In genomic region chr2:217653240-217653639, GRCh38 we compare ENCODE assay signal across 9 cellular contexts.
A peak's percentile ranks its signal among the peaks of the same experiment; 100 is the strongest.
DNase-seq lines count a peak whose midpoint lies in the region; ATAC-seq, FAIRE-seq and TF ChIP-seq lines count a peak whose summit lies in the region.
"Had no signal": no experiment of that assay in that cellular context is flagged by ENCODE, and none has a peak within 500 bp of the region (broad histone marks: within the 10 kb centered on the region; RNA-seq: fewer than 3 reads in every experiment).

No MANE protein-coding gene starts in this region.

- no peak overlapping the region for H2BK12ac ChIP-seq in H9 (ENCODE audit: insufficient read length, low read depth, low read length)

- H4K8ac ChIP-seq in H9 (replicated peaks; ENCODE audit: insufficient read length, low read depth, low read length) = no peak overlapping the region

- peaks cover 2% of the 10 kb centered on the region; the same call in 1 of the 2 replicates for H3K4me1 ChIP-seq in H9 (ENCODE audit: insufficient read depth, low read length)

- no peak overlapping the region for H2BK20ac ChIP-seq in H9 (ENCODE audit: low read depth, low read length, poor library complexity, severe bottlenecking)

- FAIRE-seq in endometrium (lab: Jason Lieb, UNC) = peak; percentile 95

- no peak overlapping the region for H3K4me3 Mint-ChIP-seq in activated naive CD8-positive, alpha-beta T cell treated with anti-CD3 and anti-CD28 coated beads, Interleukin-2, amount 50 U/mL, for 24 hours
- no peak overlapping the region for H3K4me3 Mint-ChIP-seq in activated naive CD8-positive, alpha-beta T cell treated with anti-CD3 and anti-CD28 coated beads for 36 hours
- H3K4me3 Mint-ChIP-seq in mesothelial cell of epicardium (no peak overlapping the region), H9 (no peak overlapping the region)
- H3K4me3 Mint-ChIP-seq: CD4-positive, CD25-positive, alpha-beta regulatory T cell had no signal

- no peak overlapping the region for H3K27ac ChIP-seq in H9 (ENCODE audit: insufficient read length, low read depth, low read length)

- ATAC-seq in activated naive CD8-positive, alpha-beta T cell treated with anti-CD3 and anti-CD28 coated beads, Interleukin-2, amount 50 U/mL, for 24 hours = peak; percentile 35
- ATAC-seq in GM21447 (IDR thresholded peaks at IDR 0.05; ENCODE audit: unreplicated experiment) (no peak), HG02884 (IDR thresholded peaks at IDR 0.05; ENCODE audit: unreplicated experiment) (no peak)

- no peak overlapping the region for H3K4ac ChIP-seq in H9 (ENCODE audit: low read depth, low read length)

- H2BK5ac ChIP-seq in H9 (ENCODE audit: insufficient read length, low read length) = no peak overlapping the region

- H3K79me1 ChIP-seq in H9 (ENCODE audit: insufficient read depth, low read depth, low read length, poor library complexity, severe bottlenecking) = no peaks in the 10 kb centered on the region

- no peaks in the 10 kb centered on the region for H4K20me1 ChIP-seq in H9 (ENCODE audit: control insufficient read depth, insufficient read depth, insufficient read length)

- peaks cover 11% of the 10 kb centered on the region for H3K27me3 Mint-ChIP-seq in activated naive CD8-positive, alpha-beta T cell treated with anti-CD3 and anti-CD28 coated beads, Interleukin-2, amount 50 U/mL, for 24 hours
- peaks cover 11% of the 10 kb centered on the region for H3K27me3 Mint-ChIP-seq in activated naive CD8-positive, alpha-beta T cell treated with anti-CD3 and anti-CD28 coated beads for 36 hours
- H3K27me3 Mint-ChIP-seq in mesothelial cell of epicardium (ENCODE audit: low read depth) = no peaks in the 10 kb centered on the region
- H3K27me3 Mint-ChIP-seq in H9 (ENCODE audit: low read depth) = peaks cover 2% of the 10 kb centered on the region; the same call in 1 of the 2 replicates
- H3K27me3 Mint-ChIP-seq: CD4-positive, CD25-positive, alpha-beta regulatory T cell had no signal

- TF ChIP-seq CTCF in mesothelial cell of epicardium (IDR thresholded peaks at IDR 0.05; ENCODE audit: unreplicated experiment) (no peak), H9 (conservative IDR thresholded peaks at IDR 0.05) (no peak)

- no peak overlapping the region for H4K5ac ChIP-seq in H9 (ENCODE audit: insufficient read length, low read depth, low read length)

- no CpG with 5 or more reads among the region's 6 CpGs for WGBS in H9 (ENCODE audit: extremely low coverage, insufficient read length, low lambda C conversion rate)

- no peak overlapping the region for H3K9ac ChIP-seq in H9 (ENCODE audit: extremely low read depth, insufficient read length, low read length)

- H3K18ac ChIP-seq in H9 (ENCODE audit: insufficient read length, low read depth, low read length) = no peak overlapping the region

- no peak overlapping the region for H2BK15ac ChIP-seq in H9 (ENCODE audit: low read depth, low read length)

- no peaks in the 10 kb centered on the region for H3K23me2 ChIP-seq in H9 (ENCODE audit: insufficient read length, low read depth, low read length, poor library complexity, severe bottlenecking)

- no peak overlapping the region for H3T11ph ChIP-seq in H9 (ENCODE audit: low read length)

- no peak overlapping the region for H2AK5ac ChIP-seq in H9 (ENCODE audit: insufficient read length, low read length)

- H3K4me2 ChIP-seq in H9 (ENCODE audit: insufficient read depth, insufficient read length, low read length) = no peak overlapping the region

- no peak overlapping the region for H4K91ac ChIP-seq in H9 (ENCODE audit: insufficient read length, low read depth, low read length)

- no peaks in the 10 kb centered on the region for H3K27me3 ChIP-seq in H9 (ENCODE audit: insufficient read depth, low read length)

- no peaks in the 10 kb centered on the region for H3K79me2 ChIP-seq in H9 (ENCODE audit: insufficient read depth, low read length)

- H3K36me3 Mint-ChIP-seq in activated naive CD8-positive, alpha-beta T cell treated with anti-CD3 and anti-CD28 coated beads, Interleukin-2, amount 50 U/mL, for 24 hours (ENCODE audit: low read depth) = no peaks in the 10 kb centered on the region
- H3K36me3 Mint-ChIP-seq in activated naive CD8-positive, alpha-beta T cell treated with anti-CD3 and anti-CD28 coated beads for 36 hours = no peaks in the 10 kb centered on the region
- H3K36me3 Mint-ChIP-seq in mesothelial cell of epicardium (no peaks in the 10 kb centered on the region), H9 (ENCODE audit: insufficient read depth in 1 of 3, low read depth in 3 of 3) (no peaks in the 10 kb centered on the region)
- H3K36me3 Mint-ChIP-seq: CD4-positive, CD25-positive, alpha-beta regulatory T cell had no signal

- no peak overlapping the region for H3K23ac ChIP-seq in H9 (ENCODE audit: insufficient read length, low read depth, low read length)

- no peak overlapping the region for H3K27ac Mint-ChIP-seq in activated naive CD8-positive, alpha-beta T cell treated with anti-CD3 and anti-CD28 coated beads, Interleukin-2, amount 50 U/mL, for 24 hours
- no peak overlapping the region for H3K27ac Mint-ChIP-seq in activated naive CD8-positive, alpha-beta T cell treated with anti-CD3 and anti-CD28 coated beads for 36 hours
- H3K27ac Mint-ChIP-seq in mesothelial cell of epicardium (peak overlapping the region; percentile 6), H9 (no peak overlapping the region; a peak in 1 of 7 replicates)
- H3K27ac Mint-ChIP-seq: CD4-positive, CD25-positive, alpha-beta regulatory T cell had no signal

- DNase-seq in activated naive CD8-positive, alpha-beta T cell treated with anti-CD3 and anti-CD28 coated beads, Interleukin-2, amount 50 U/mL, for 24 hours = no peak
- no peak for DNase-seq in activated naive CD8-positive, alpha-beta T cell treated with anti-CD3 and anti-CD28 coated beads for 36 hours
- DNase-seq in mesothelial cell of epicardium (ENCODE audit: low spot score in 2 of 2, unreplicated experiment in 2 of 2) (no peak), DMS153 treated with DMSO at 0.1 percent for 48 hours (lab: John Stamatoyannopoulos, UW; ENCODE audit: unreplicated experiment) (no peak), H9 (no peak)
- DNase-seq: CD4-positive, CD25-positive, alpha-beta regulatory T cell had no signal

- H3K9me3 Mint-ChIP-seq in activated naive CD8-positive, alpha-beta T cell treated with anti-CD3 and anti-CD28 coated beads, Interleukin-2, amount 50 U/mL, for 24 hours = no peaks in the 10 kb centered on the region
- no peaks in the 10 kb centered on the region for H3K9me3 Mint-ChIP-seq in activated naive CD8-positive, alpha-beta T cell treated with anti-CD3 and anti-CD28 coated beads for 36 hours
- H3K9me3 Mint-ChIP-seq in mesothelial cell of epicardium (no peaks in the 10 kb centered on the region), H9 (no peaks in the 10 kb centered on the region)

- no peak overlapping the region for H2BK120ac ChIP-seq in H9 (ENCODE audit: low read depth, low read length, poor library complexity, severe bottlenecking)

- H3K4me1 Mint-ChIP-seq in activated naive CD8-positive, alpha-beta T cell treated with anti-CD3 and anti-CD28 coated beads, Interleukin-2, amount 50 U/mL, for 24 hours = peaks cover 11% of the 10 kb centered on the region
- H3K4me1 Mint-ChIP-seq in activated naive CD8-positive, alpha-beta T cell treated with anti-CD3 and anti-CD28 coated beads for 36 hours = peaks cover 11% of the 10 kb centered on the region
- H3K4me1 Mint-ChIP-seq in mesothelial cell of epicardium = peaks cover 11% of the 10 kb centered on the region
- H3K4me1 Mint-ChIP-seq in H9 = peaks cover 24 to 43% of the 10 kb centered on the region in 2 experiments
- H3K4me1 Mint-ChIP-seq: CD4-positive, CD25-positive, alpha-beta regulatory T cell had no signal

- H3K14ac ChIP-seq in H9 (ENCODE audit: insufficient read depth, low read length) = no peak overlapping the region

- no peak overlapping the region for H3K56ac ChIP-seq in H9 (ENCODE audit: insufficient read length, low read depth, low read length)

- no peaks in the 10 kb centered on the region for H3K9me3 ChIP-seq in H9 (ENCODE audit: control insufficient read depth, low read depth, low read length)

- no peak overlapping the region for H2AFZ ChIP-seq in H9 (ENCODE audit: low read length)
